Comparison of ENCODE assay signal across 13 cellular contexts in genomic region chr15:39741258-39741657, GRCh38. TPM values are rescaled to one million over a fixed set of nuclear protein-coding genes. Genes with fewer than 3 reads are reported as not detected.
DNase-seq lines count a peak whose midpoint lies in the region; TF ChIP-seq lines count a peak whose summit lies in the region.
"Had no signal": no experiment of that assay in that cellular context is flagged by ENCODE, and none has a peak within 500 bp of the region (broad histone marks: within the 10 kb centered on the region; RNA-seq: fewer than 3 reads in every experiment).

No MANE protein-coding gene starts in this region.

- no peaks in the 10 kb centered on the region for H3K36me3 Mint-ChIP-seq in activated CD4-positive, alpha-beta T cell treated with anti-CD3 and anti-CD28 coated beads, Interleukin-2, amount 10 ng/mL, durations not matched to agents 24 days and 14 days (ENCODE audit: low read depth)

- H3K27ac Mint-ChIP-seq in activated CD4-positive, alpha-beta T cell treated with anti-CD3 and anti-CD28 coated beads, Interleukin-2, amount 10 ng/mL, durations not matched to agents 24 days and 14 days, result no peak overlapping the region
- H3K27ac Mint-ChIP-seq: GM23338 had no signal

- intact Hi-C loops in activated CD4-positive, alpha-beta T cell treated with anti-CD3 and anti-CD28 coated beads, Interleukin-2, amount 10 ng/mL, durations not matched to agents 24 days and 14 days (cut with micrococcal nuclease), result no loop called here

- no peaks in the 10 kb centered on the region for H3K9me3 Mint-ChIP-seq in activated CD4-positive, alpha-beta T cell treated with anti-CD3 and anti-CD28 coated beads, Interleukin-2, amount 10 ng/mL, durations not matched to agents 24 days and 14 days
- H3K9me3 Mint-ChIP-seq: GM23338 had no signal

- no peaks in the 10 kb centered on the region for H3K4me1 Mint-ChIP-seq in activated CD4-positive, alpha-beta T cell treated with anti-CD3 and anti-CD28 coated beads, Interleukin-2, amount 10 ng/mL, durations not matched to agents 24 days and 14 days

- H3K4me3 Mint-ChIP-seq in activated CD4-positive, alpha-beta T cell treated with anti-CD3 and anti-CD28 coated beads, Interleukin-2, amount 10 ng/mL, durations not matched to agents 24 days and 14 days, result no peak overlapping the region
- H3K4me3 Mint-ChIP-seq: GM23338 had no signal

- DNase-seq in LHCN-M2 (ENCODE audit: low read depth) (peak; percentile 37), cardiac fibroblast (ENCODE audit: low read depth in 2 of 2) (peak; percentile 46 to 60), foreskin fibroblast (peak; percentile 15 to 62), stromal cell of bone marrow (ENCODE audit: low read depth) (peak; percentile 61), NK-92 (lab: John Stamatoyannopoulos, UW; ENCODE audit: unreplicated experiment) (no peak), OCI-M2 (lab: John Stamatoyannopoulos, UW; ENCODE audit: unreplicated experiment) (no peak)
- DNase-seq in activated CD4-positive, alpha-beta T cell treated with anti-CD3 and anti-CD28 coated beads, Interleukin-2, amount 10 ng/mL, durations not matched to agents 24 days and 14 days, result no peak
- DNase-seq: DMS 273 treated with DMSO at 0.1 percent for 48 hours, NCI-H1092 treated with DMSO at 0.1 percent for 48 hours, NCI-H1694 treated with DMSO at 0.1 percent for 48 hours, NCI-H69 had no signal

- no peak for TF ChIP-seq CTCF in cardiac fibroblast (IDR thresholded peaks at IDR 0.05; ENCODE audit: low read depth, low read length)
- TF ChIP-seq CTCF in foreskin fibroblast (IDR thresholded peaks at IDR 0.05; ENCODE audit: low read depth, low read length), result no peak

- no peak overlapping the region for H3K4me3 ChIP-seq in cardiac fibroblast (replicated peaks in 1 of 2; ENCODE audit: low read depth in 2 of 2, low read length in 2 of 2)
- H3K4me3 ChIP-seq in foreskin fibroblast (ENCODE audit: low read depth in 1 of 2, low read length in 2 of 2), result no peak overlapping the region
- H3K4me3 ChIP-seq: BLaER1 treated with 17β-estradiol and CSF1 and Interleukin-3, amounts not matched to agents 10 nM and 100 nM; GM23338 had no signal

- H3K27me3 Mint-ChIP-seq in activated CD4-positive, alpha-beta T cell treated with anti-CD3 and anti-CD28 coated beads, Interleukin-2, amount 10 ng/mL, durations not matched to agents 24 days and 14 days, result peaks cover 34% of the 10 kb centered on the region

RNA-seq across cellular contexts. Expression of gene FSIP1, which starts 41.4 kb away (rescaled TPM):
- 0.38 and 1.1 TPM in 2 replicates for total RNA-seq in LHCN-M2 (2014; rRNA removed)
- 1.5 TPM for polyA plus RNA-seq in LHCN-M2 (2012)
- total RNA-seq in activated CD4-positive, alpha-beta T cell treated with anti-CD3 and anti-CD28 coated beads, Interleukin-2, amount 10 ng/mL, durations not matched to agents 24 days and 14 days, result 0.37 and 0.47 TPM in 2 replicates

Comparison
In these comparisons a context has a peak if more than half of its experiments do, and no peak if none do; other contexts are left out.
1. DNase-seq: peak in LHCN-M2 (single experiment), cardiac fibroblast (2 of 2), foreskin fibroblast (2 of 2) and stromal cell of bone marrow (single experiment); none in NK-92 (single experiment), activated CD4-positive, alpha-beta T cell treated with anti-CD3 and anti-CD28 coated beads, Interleukin-2, amount 10 ng/mL, durations not matched to agents 24 days and 14 days (single experiment) and OCI-M2 (single experiment).